9 cellular contexts compared by ENCODE assay signal in the genomic region with DNA sequence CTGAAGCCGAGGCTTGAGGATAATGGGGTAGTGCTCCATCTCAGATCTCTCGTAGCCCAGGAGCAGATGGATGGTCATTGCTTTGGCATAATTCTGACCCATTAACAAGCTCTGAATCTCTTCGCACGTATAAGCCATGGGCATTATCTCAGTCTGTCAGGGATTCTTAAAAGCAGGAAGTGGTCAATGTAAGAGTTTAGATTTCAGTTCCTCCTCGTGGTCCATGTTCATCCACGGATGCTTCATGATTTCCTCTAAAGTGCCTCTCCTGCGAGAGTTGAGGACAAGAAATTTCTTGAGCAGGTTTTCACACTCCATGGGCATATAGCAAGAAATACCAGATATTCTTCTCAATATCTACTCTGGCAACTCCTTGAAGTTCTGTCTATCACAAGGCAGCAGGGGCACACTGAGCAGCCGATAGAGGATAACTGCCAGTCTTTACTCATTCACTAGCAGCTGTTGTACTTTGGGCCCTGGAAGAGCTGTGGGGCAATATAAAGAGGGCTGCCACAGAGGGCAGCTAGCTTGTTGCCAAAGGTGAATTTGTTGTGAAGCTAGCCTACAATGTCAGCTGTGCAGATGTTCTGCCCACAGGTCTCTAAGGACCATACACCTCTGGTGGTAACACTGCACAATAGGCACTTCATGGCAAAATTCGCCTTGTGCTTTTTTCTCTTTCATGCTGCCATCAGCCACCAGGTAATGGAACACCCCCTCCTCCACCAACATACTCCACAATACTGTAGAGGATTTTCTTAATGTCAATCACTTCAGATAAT.
DNase-seq lines count a peak whose midpoint lies in the region; ATAC-seq and FAIRE-seq lines count a peak whose summit lies in the region.
"Had no signal": no experiment of that assay in that cellular context is flagged by ENCODE, and none has a peak within 500 bp of the region (broad histone marks: within the 10 kb centered on the region; RNA-seq: fewer than 3 reads in every experiment).

No MANE protein-coding gene starts in this region.

- H3K27me3 Mint-ChIP-seq in stimulated activated memory B cell treated with anti-CD40 and anti-IgM and Interleukin-4, amounts not matched to agents 10 μg/mL and 1 μg/mL and 100 μg/mL, for 72 hours = no peaks in the 10 kb centered on the region

- H3K4me1 Mint-ChIP-seq in stimulated activated memory B cell treated with anti-CD40 and anti-IgM and Interleukin-4, amounts not matched to agents 10 μg/mL and 1 μg/mL and 100 μg/mL, for 72 hours = peaks cover 33% of the 10 kb centered on the region

- H3K36me3 Mint-ChIP-seq in stimulated activated memory B cell treated with anti-CD40 and anti-IgM and Interleukin-4, amounts not matched to agents 10 μg/mL and 1 μg/mL and 100 μg/mL, for 72 hours = peaks cover 8% of the 10 kb centered on the region

- ATAC-seq in GM19351 (IDR thresholded peaks at IDR 0.05; ENCODE audit: unreplicated experiment) (peak; percentile 88), HG02852 (IDR thresholded peaks at IDR 0.05; ENCODE audit: unreplicated experiment) (peak; percentile 89)
- peak; percentile 92 for ATAC-seq in stimulated activated memory B cell treated with anti-CD40 and anti-IgM and Interleukin-4, amounts not matched to agents 10 μg/mL and 1 μg/mL and 100 μg/mL, for 72 hours

- H3K27ac Mint-ChIP-seq in stimulated activated memory B cell treated with anti-CD40 and anti-IgM and Interleukin-4, amounts not matched to agents 10 μg/mL and 1 μg/mL and 100 μg/mL, for 72 hours = peak overlapping the region; percentile 68

- FAIRE-seq in HTR-8/SVneo (lab: Jason Lieb, UNC) = peak; percentile 23

- H3K9me3 Mint-ChIP-seq in stimulated activated memory B cell treated with anti-CD40 and anti-IgM and Interleukin-4, amounts not matched to agents 10 μg/mL and 1 μg/mL and 100 μg/mL, for 72 hours = peaks cover 6% of the 10 kb centered on the region

- H3K4me3 Mint-ChIP-seq in stimulated activated memory B cell treated with anti-CD40 and anti-IgM and Interleukin-4, amounts not matched to agents 10 μg/mL and 1 μg/mL and 100 μg/mL, for 72 hours = peak overlapping the region; percentile 29

- DNase-seq in HTR-8/SVneo (ENCODE audit: insufficient read length, low spot score) = no peak
- DNase-seq in NCI-H2171 treated with DMSO at 0.1 percent for 48 hours (lab: John Stamatoyannopoulos, UW) = no peak
- DNase-seq in NCI-H774 (lab: John Stamatoyannopoulos, UW) = no peak
- DNase-seq in NCI-H524 (lab: John Stamatoyannopoulos, UW) = no peak
- DNase-seq: activated gamma-delta T cell treated with Interleukin-2 at 50 U/mL for 16 hours, NCI-H226 had no signal
